In the genomic region with DNA sequence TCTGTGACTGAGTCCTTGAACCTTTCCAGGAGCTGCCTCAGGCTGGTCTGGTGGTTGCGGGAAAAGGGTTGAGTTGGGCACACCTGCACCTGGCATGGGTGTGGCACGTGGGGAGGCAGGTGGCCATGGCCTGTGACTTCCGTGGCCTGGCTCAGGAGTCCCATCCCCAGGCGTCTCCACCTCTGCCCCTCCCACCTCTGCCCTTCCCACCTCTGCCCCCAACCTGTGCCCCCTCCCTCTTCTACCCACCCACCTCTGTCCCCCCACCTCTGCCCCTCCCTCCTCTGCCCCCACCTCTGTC, we compare ENCODE assay signal across 17 cellular contexts. TPM values are rescaled to one million over a fixed set of nuclear protein-coding genes. Genes with fewer than 3 reads are reported as not detected.
A peak's percentile ranks its signal among the peaks of the same experiment; 100 is the strongest.
DNase-seq lines count a peak whose midpoint lies in the region; TF ChIP-seq lines count a peak whose summit lies in the region.
"Had no signal": no experiment of that assay in that cellular context is flagged by ENCODE, and none has a peak within 500 bp of the region (broad histone marks: within the 10 kb centered on the region; RNA-seq: fewer than 3 reads in every experiment).

No MANE protein-coding gene starts in this region.

- H3K4me2 ChIP-seq in neuronal stem cell (ENCODE audit: insufficient read depth, low read length, poor library complexity, severe bottlenecking): no peak overlapping the region

- H3K27ac ChIP-seq in neuronal stem cell (replicated peaks; ENCODE audit: low read length) (no peak overlapping the region), suprapubic skin (no peak overlapping the region)
- H3K27ac ChIP-seq: C4-2B had no signal

- no peak overlapping the region for H2BK5ac ChIP-seq in neuronal stem cell (ENCODE audit: low read length)

- TF ChIP-seq CTCF in suprapubic skin (IDR thresholded peaks at IDR 0.05): no peak

- no peak overlapping the region for H2BK15ac ChIP-seq in neuronal stem cell (ENCODE audit: low read length)

- H3K4me3 ChIP-seq in neuronal stem cell (ENCODE audit: low read length in 2 of 2) (no peak overlapping the region), suprapubic skin (no peak overlapping the region)

- H3K4ac ChIP-seq in neuronal stem cell (ENCODE audit: low read length): no peak overlapping the region

- peak overlapping the region; percentile 16 for H2BK12ac ChIP-seq in neuronal stem cell (ENCODE audit: low read length)

- DNase-seq in NCI-H748 (lab: John Stamatoyannopoulos, UW; ENCODE audit: unreplicated experiment) (peak; percentile 37), NCI-H748 treated with DMSO at 0.1 percent for 48 hours (lab: John Stamatoyannopoulos, UW) (no peak), DMS153 treated with DMSO at 0.1 percent for 48 hours (lab: John Stamatoyannopoulos, UW; ENCODE audit: unreplicated experiment) (peak; percentile 18), NCI-H774 (lab: John Stamatoyannopoulos, UW) (peak; percentile 36), neuronal stem cell (ENCODE audit: low spot score) (no peak), GM03348 (ENCODE audit: low spot score) (no peak), suprapubic skin (ENCODE audit: low spot score in 2 of 2) (no peak)
- DNase-seq: ACHN, KBM-7, NCI-H1105 treated with DMSO at 0.1 percent for 48 hours, NCI-H187, SW 1271 had no signal

- no peak overlapping the region for H2AFZ ChIP-seq in neuronal stem cell (ENCODE audit: low read length)

- H3K36me3 ChIP-seq in neuronal stem cell (replicated peaks in 1 of 2; ENCODE audit: control insufficient read depth in 2 of 2, insufficient read depth in 2 of 2, low read length in 2 of 2): peaks cover 3 to 9% of the 10 kb centered on the region in 2 donors
- H3K36me3 ChIP-seq in suprapubic skin: no peaks in the 10 kb centered on the region

- H3K27me3 ChIP-seq in neuronal stem cell (ENCODE audit: control insufficient read depth in 3 of 3, insufficient read depth in 3 of 3, low read depth in 1 of 3, low read length in 3 of 3) (peaks cover 0 to 34% (median 0%) of the 10 kb centered on the region in 3 experiments), suprapubic skin (peaks cover 55% of the 10 kb centered on the region)

- peaks cover under 1% of the 10 kb centered on the region for H3K79me1 ChIP-seq in neuronal stem cell (ENCODE audit: low read depth, low read length)

- peak overlapping the region; percentile 63 for H2AK5ac ChIP-seq in neuronal stem cell (ENCODE audit: low read depth, low read length)

- no peak overlapping the region for H4K91ac ChIP-seq in neuronal stem cell (ENCODE audit: low read depth, low read length, poor library complexity)

- no peak for TF ChIP-seq EP300 in suprapubic skin (IDR thresholded peaks at IDR 0.05)

- H3K4me1 ChIP-seq in neuronal stem cell (ENCODE audit: control insufficient read depth in 2 of 2, insufficient read depth in 1 of 2, low read depth in 1 of 2, low read length in 2 of 2) (peaks cover 7 to 8% of the 10 kb centered on the region in 2 donors), suprapubic skin (peaks cover 17% of the 10 kb centered on the region)

- no peak overlapping the region for H3K9ac ChIP-seq in neuronal stem cell (ENCODE audit: low read depth, low read length, poor library complexity)

- no peak overlapping the region for H3K14ac ChIP-seq in neuronal stem cell (ENCODE audit: low read length)

- TF ChIP-seq POLR2A in suprapubic skin (IDR thresholded peaks at IDR 0.05): no peak

- H3K18ac ChIP-seq in neuronal stem cell (ENCODE audit: low read length): peak overlapping the region; percentile 5

- H3K9me3 ChIP-seq in neuronal stem cell (replicated peaks in 1 of 2; ENCODE audit: control insufficient read depth in 2 of 2, insufficient read depth in 1 of 2, low read depth in 1 of 2, low read length in 2 of 2): no peaks in the 10 kb centered on the region
- no peaks in the 10 kb centered on the region for H3K9me3 ChIP-seq in suprapubic skin

- H2BK120ac ChIP-seq in neuronal stem cell (ENCODE audit: low read depth, low read length): no peak overlapping the region

- no peak overlapping the region for H4K8ac ChIP-seq in neuronal stem cell (ENCODE audit: low read depth, low read length)

- WGBS in neuronal stem cell (ENCODE audit: extremely low coverage in 2 of 2, insufficient read length in 2 of 2, insufficient replicate concordance in 1 of 2), 2 donors: no CpG with 5 or more reads among the region's 4 CpGs
- 50% methylated on average over 4 of the region's 4 CpGs for WGBS in suprapubic skin

- peak overlapping the region; percentile 97 for H3K23ac ChIP-seq in neuronal stem cell (ENCODE audit: low read depth, low read length, poor library complexity)

RNA-seq across cellular contexts. Expression of a gene that starts 1.9 kb away (rescaled TPM):
- polyA plus RNA-seq in neuronal stem cell (2013, experiment 1 of 2): not detected
- polyA plus RNA-seq in neuronal stem cell (2013, experiment 2 of 2): not detected
- total RNA-seq in suprapubic skin: not detected
- total RNA-seq: H4; NCI-H460; SK-MEL-5; T-helper 2 cell treated with Interferon-gamma antibody and Interleukin-4, amounts not matched to agents 100 ng/mL and 5 ng/mL, for 36 hours had no signal

RNA-seq across cellular contexts. Expression of a gene that starts 40.5 kb away (rescaled TPM):
- 0.82 TPM for polyA plus RNA-seq in neuronal stem cell (2013, experiment 1 of 2)
- polyA plus RNA-seq in neuronal stem cell (2013, experiment 2 of 2): 0.89 TPM
- not detected for total RNA-seq in suprapubic skin
- total RNA-seq: T-helper 2 cell treated with Interferon-gamma antibody and Interleukin-4, amounts not matched to agents 100 ng/mL and 5 ng/mL, for 36 hours had no signal

Comparison
In these comparisons a context has a peak if more than half of its experiments do, and no peak if none do; other contexts are left out.
1. DNase-seq: peak in NCI-H748 (single experiment), DMS153 treated with DMSO at 0.1 percent for 48 hours (single experiment) and NCI-H774 (single experiment); none in NCI-H748 treated with DMSO at 0.1 percent for 48 hours (single experiment), neuronal stem cell (single experiment), GM03348 (single experiment) and suprapubic skin (0 of 2).